In the genomic region with DNA sequence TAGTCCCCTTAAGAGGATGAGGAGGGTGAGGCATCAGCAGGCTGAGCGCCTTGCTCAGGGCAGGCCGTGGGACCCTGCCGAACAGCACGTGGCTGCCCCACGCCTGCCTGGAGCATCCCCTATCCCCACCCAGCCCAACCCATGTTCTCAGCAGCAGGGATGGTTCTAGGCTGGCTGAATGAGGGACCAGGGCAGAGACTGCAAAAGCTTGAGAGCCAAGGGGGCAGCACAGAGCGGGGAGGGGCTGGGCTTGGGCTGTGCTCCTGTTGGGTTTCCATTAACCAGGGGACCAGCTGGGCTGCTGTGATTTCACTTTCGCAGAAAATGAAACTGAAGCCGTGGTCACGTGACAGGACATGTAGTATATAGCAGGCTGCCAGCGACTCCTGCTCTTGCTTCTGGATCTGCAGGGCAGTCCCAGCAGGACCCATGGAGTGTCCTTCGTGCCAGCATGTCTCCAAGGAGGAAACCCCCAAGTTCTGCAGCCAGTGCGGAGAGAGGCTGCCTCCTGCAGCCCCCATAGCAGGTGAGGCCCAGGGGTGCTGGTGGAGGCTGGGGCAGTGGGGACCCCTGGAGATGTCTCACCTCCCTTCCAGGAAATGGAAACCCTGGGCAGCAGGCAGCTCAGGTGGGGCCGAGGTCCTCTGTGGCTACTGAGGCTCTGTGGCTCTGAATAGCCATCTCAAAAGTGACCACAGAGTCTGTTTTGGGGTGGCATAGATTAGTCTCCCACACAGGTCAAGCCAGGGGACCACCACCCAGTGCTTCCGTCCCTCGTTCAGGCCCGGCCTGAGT, we compare ENCODE assay signal across 8 cellular contexts. TPM values are rescaled to one million over a fixed set of nuclear protein-coding genes. Genes with fewer than 3 reads are reported as not detected.
DNase-seq lines count a peak whose midpoint lies in the region; ATAC-seq and TF ChIP-seq lines count a peak whose summit lies in the region.

No MANE protein-coding gene starts in this region.

- no peak for TF ChIP-seq CTCF in HEK293 (tag by site-specific recombination; IDR thresholded peaks at IDR 0.05)
- TF ChIP-seq CTCF in epithelial cell of esophagus (IDR thresholded peaks at IDR 0.05; ENCODE audit: insufficient read depth, low read depth, low read length, missing control alignments) = no peak
- TF ChIP-seq CTCF in natural killer cell (IDR thresholded peaks at IDR 0.05) = no peak

- no peak overlapping the region for H3K27ac ChIP-seq in HEK293 (ENCODE audit: extremely low read depth, low read depth, low read length)

- H3K36me3 ChIP-seq in HEK293 (ENCODE audit: control insufficient read depth in 2 of 2, insufficient read depth in 1 of 2, low read length in 2 of 2) = peaks cover 13 to 34% of the 10 kb centered on the region in 2 experiments; a peak in 2 of 3 replicates

- peaks cover 48% of the 10 kb centered on the region for H3K4me1 Mint-ChIP-seq in activated CD4-positive, alpha-beta memory T cell treated with anti-CD3 and anti-CD28 coated beads, Interleukin-2, amount 10 ng/mL, durations not matched to agents 7 days and 5 days
- H3K4me1 Mint-ChIP-seq in natural killer cell = peaks cover 43 to 44% of the 10 kb centered on the region in 2 donors
- peaks cover 56% of the 10 kb centered on the region for H3K4me1 Mint-ChIP-seq in stimulated activated naive CD8-positive, alpha-beta T cell treated with anti-CD3 and anti-CD28 coated beads, Interleukin-15, Interleukin-2, amounts not matched to agents 100 ng/mL and 50 ng/mL, for 24 hours (ENCODE audit: low read depth)

- no peaks in the 10 kb centered on the region for H3K27me3 Mint-ChIP-seq in activated CD4-positive, alpha-beta memory T cell treated with anti-CD3 and anti-CD28 coated beads, Interleukin-2, amount 10 ng/mL, durations not matched to agents 7 days and 5 days
- no peaks in the 10 kb centered on the region for H3K27me3 Mint-ChIP-seq in natural killer cell (ENCODE audit: low read depth in 2 of 2)
- no peaks in the 10 kb centered on the region for H3K27me3 Mint-ChIP-seq in stimulated activated naive CD8-positive, alpha-beta T cell treated with anti-CD3 and anti-CD28 coated beads, Interleukin-15, Interleukin-2, amounts not matched to agents 100 ng/mL and 50 ng/mL, for 24 hours

- H3K9me3 Mint-ChIP-seq in activated CD4-positive, alpha-beta memory T cell treated with anti-CD3 and anti-CD28 coated beads, Interleukin-2, amount 10 ng/mL, durations not matched to agents 7 days and 5 days = no peaks in the 10 kb centered on the region
- no peaks in the 10 kb centered on the region for H3K9me3 Mint-ChIP-seq in natural killer cell
- H3K9me3 Mint-ChIP-seq in stimulated activated naive CD8-positive, alpha-beta T cell treated with anti-CD3 and anti-CD28 coated beads, Interleukin-15, Interleukin-2, amounts not matched to agents 100 ng/mL and 50 ng/mL, for 24 hours = no peaks in the 10 kb centered on the region

- intact Hi-C loops in natural killer cell (cut with micrococcal nuclease) = loop anchor here (2.0 kb wide), 2 partner anchors 45 to 117 kb away; a partner anchor contains a TSS

- CTCF ChIA-PET in HEK293 (lab: Yijun Ruan, JAX) = no interaction called here
- CTCF ChIA-PET in activated CD4-positive, alpha-beta memory T cell treated with anti-CD3 and anti-CD28 coated beads, Interleukin-2, amount 10 ng/mL, durations not matched to agents 7 days and 5 days (lab: Charles Lee) = interaction anchor here (0.6 to 4.3 kb wide), 5 partner anchors 9 to 162 kb away, joined by 3 to 33 read pairs (median 3); a partner anchor contains a TSS

- peaks cover 48% of the 10 kb centered on the region for H3K36me3 Mint-ChIP-seq in activated CD4-positive, alpha-beta memory T cell treated with anti-CD3 and anti-CD28 coated beads, Interleukin-2, amount 10 ng/mL, durations not matched to agents 7 days and 5 days (ENCODE audit: low read depth)
- no peaks in the 10 kb centered on the region for H3K36me3 Mint-ChIP-seq in natural killer cell
- H3K36me3 Mint-ChIP-seq in stimulated activated naive CD8-positive, alpha-beta T cell treated with anti-CD3 and anti-CD28 coated beads, Interleukin-15, Interleukin-2, amounts not matched to agents 100 ng/mL and 50 ng/mL, for 24 hours (ENCODE audit: low read depth) = peaks cover 18% of the 10 kb centered on the region

- H3K4me3 ChIP-seq in GM08714 (ENCODE audit: low read length) (peak overlapping the region; percentile 83), HEK293 (ENCODE audit: low read depth, low read length) (no peak overlapping the region), epithelial cell of esophagus (ENCODE audit: low read length) (no peak overlapping the region)

- peaks cover 6% of the 10 kb centered on the region for H3K4me1 ChIP-seq in HEK293 (ENCODE audit: control insufficient read depth, insufficient read depth, low read length)

- POLR2A ChIA-PET in HEK293 (lab: Yijun Ruan, JAX) = no interaction called here
- POLR2A ChIA-PET in activated CD4-positive, alpha-beta memory T cell treated with anti-CD3 and anti-CD28 coated beads, Interleukin-2, amount 10 ng/mL, durations not matched to agents 7 days and 5 days (lab: Charles Lee) = interaction anchor here (1.0 to 20.7 kb wide), 13 partner anchors 3 to 267 kb away, joined by 3 to 390 read pairs (median 7); a partner anchor contains a TSS

- ATAC-seq in natural killer cell = peak; percentile 42 to 59 (median 57)

- DNase-seq in NCI-H2171 (lab: John Stamatoyannopoulos, UW) = peak; percentile 83
- peak; percentile 94 for DNase-seq in activated CD4-positive, alpha-beta memory T cell treated with anti-CD3 and anti-CD28 coated beads, Interleukin-2, amount 10 ng/mL, durations not matched to agents 7 days and 5 days
- DNase-seq in epithelial cell of esophagus (ENCODE audit: low read depth) = peak; percentile 55
- peak; percentile 72 for DNase-seq in natural killer cell
- no peak for DNase-seq in islet precursor cell

- H3K27ac Mint-ChIP-seq in activated CD4-positive, alpha-beta memory T cell treated with anti-CD3 and anti-CD28 coated beads, Interleukin-2, amount 10 ng/mL, durations not matched to agents 7 days and 5 days = peak overlapping the region; percentile 92
- peak overlapping the region; percentile 84 to 87 for H3K27ac Mint-ChIP-seq in natural killer cell
- H3K27ac Mint-ChIP-seq in stimulated activated naive CD8-positive, alpha-beta T cell treated with anti-CD3 and anti-CD28 coated beads, Interleukin-15, Interleukin-2, amounts not matched to agents 100 ng/mL and 50 ng/mL, for 24 hours = peak overlapping the region; percentile 98

- H3K4me3 Mint-ChIP-seq in activated CD4-positive, alpha-beta memory T cell treated with anti-CD3 and anti-CD28 coated beads, Interleukin-2, amount 10 ng/mL, durations not matched to agents 7 days and 5 days = peak overlapping the region; percentile 99
- peak overlapping the region; percentile 85 for H3K4me3 Mint-ChIP-seq in natural killer cell
- H3K4me3 Mint-ChIP-seq in stimulated activated naive CD8-positive, alpha-beta T cell treated with anti-CD3 and anti-CD28 coated beads, Interleukin-15, Interleukin-2, amounts not matched to agents 100 ng/mL and 50 ng/mL, for 24 hours = peak overlapping the region; percentile 97

- H3K9me3 ChIP-seq in HEK293 (ENCODE audit: control insufficient read depth, insufficient read depth, low read depth, low read length) = no peaks in the 10 kb centered on the region

TF ChIP-seq in HEK293, 187 proteins besides CTCF, POLR2A, EP300 and RAD21:
- TF ChIP-seq PRDM1 (tag by site-specific recombination; IDR thresholded peaks at IDR 0.05) (peak; percentile 53; the same call in 1 of the 2 replicates), ZNF629 (tag by site-specific recombination; IDR thresholded peaks at IDR 0.05) (no peak), GFI1B (tag by site-specific recombination; IDR thresholded peaks at IDR 0.05) (0 out of 2 replicates have a peak, but pooled peaks have one; percentile 14), ZNF830 (tag by site-specific recombination; IDR thresholded peaks at IDR 0.05; ENCODE audit: low read depth) (no peak), ZIC2 (tag by site-specific recombination; IDR thresholded peaks at IDR 0.05) (peak; percentile 76)
- TF ChIP-seq, protein P1, sequence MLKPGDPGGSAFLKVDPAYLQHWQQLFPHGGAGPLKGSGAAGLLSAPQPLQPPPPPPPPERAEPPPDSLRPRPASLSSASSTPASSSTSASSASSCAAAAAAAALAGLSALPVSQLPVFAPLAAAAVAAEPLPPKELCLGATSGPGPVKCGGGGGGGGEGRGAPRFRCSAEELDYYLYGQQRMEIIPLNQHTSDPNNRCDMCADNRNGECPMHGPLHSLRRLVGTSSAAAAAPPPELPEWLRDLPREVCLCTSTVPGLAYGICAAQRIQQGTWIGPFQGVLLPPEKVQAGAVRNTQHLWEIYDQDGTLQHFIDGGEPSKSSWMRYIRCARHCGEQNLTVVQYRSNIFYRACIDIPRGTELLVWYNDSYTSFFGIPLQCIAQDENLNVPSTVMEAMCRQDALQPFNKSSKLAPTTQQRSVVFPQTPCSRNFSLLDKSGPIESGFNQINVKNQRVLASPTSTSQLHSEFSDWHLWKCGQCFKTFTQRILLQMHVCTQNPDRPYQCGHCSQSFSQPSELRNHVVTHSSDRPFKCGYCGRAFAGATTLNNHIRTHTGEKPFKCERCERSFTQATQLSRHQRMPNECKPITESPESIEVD (tag by site-specific recombination; IDR thresholded peaks at IDR 0.05) = no peak

RNA-seq across cellular contexts. Expression of a gene that starts 2.8 kb away (rescaled TPM):
- 100 to 1,000 TPM; 787 to 849 TPM for total RNA-seq in activated CD4-positive, alpha-beta memory T cell treated with anti-CD3 and anti-CD28 coated beads, Interleukin-2, amount 10 ng/mL, durations not matched to agents 7 days and 5 days
- total RNA-seq in natural killer cell = 1,000 to 10,000 TPM in 2 of 3 donors, 100 to 1,000 TPM in 1; 929 to 1,120 (median 1,060) TPM

RNA-seq across cellular contexts. Expression of a gene that starts 43.2 kb away (rescaled TPM):
- total RNA-seq in activated CD4-positive, alpha-beta memory T cell treated with anti-CD3 and anti-CD28 coated beads, Interleukin-2, amount 10 ng/mL, durations not matched to agents 7 days and 5 days = 10 to 100 TPM; 16.0 to 20.0 TPM
- 10 to 100 TPM; 33.9 to 37.6 (median 35.8) TPM for total RNA-seq in natural killer cell

RNA-seq across cellular contexts. Expression of a gene that starts 43.3 kb away (rescaled TPM):
- 10 to 100 TPM; 56.5 to 61.1 TPM for total RNA-seq in activated CD4-positive, alpha-beta memory T cell treated with anti-CD3 and anti-CD28 coated beads, Interleukin-2, amount 10 ng/mL, durations not matched to agents 7 days and 5 days
- 10 to 100 TPM; 73.4 to 96.5 (median 74.1) TPM for total RNA-seq in natural killer cell
